In the genomic region with DNA sequence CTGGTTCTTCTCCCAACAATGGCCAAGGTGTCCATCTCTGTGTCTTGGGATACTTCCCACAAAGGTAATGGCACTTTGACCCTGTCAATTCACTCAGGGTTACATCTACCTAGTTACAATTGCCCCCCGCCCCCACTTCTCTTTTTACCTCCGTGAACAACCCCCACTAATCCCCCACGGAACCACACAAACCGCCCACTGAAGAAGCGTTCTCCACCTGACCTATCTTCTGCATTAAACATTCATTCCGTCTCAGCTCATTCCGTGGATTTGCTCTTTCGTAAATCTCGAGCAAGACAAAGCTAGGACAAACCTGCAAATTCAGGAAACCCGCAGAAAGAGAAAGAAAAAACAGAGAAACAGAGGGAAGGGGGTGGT, we compare ENCODE assay signal across 8 cellular contexts. TPM values are rescaled to one million over a fixed set of nuclear protein-coding genes. Genes with fewer than 3 reads are reported as not detected.
DNase-seq lines count a peak whose midpoint lies in the region; ATAC-seq and TF ChIP-seq lines count a peak whose summit lies in the region.

No MANE protein-coding gene starts in this region.

- H3K27ac ChIP-seq in AG04450 (ENCODE audit: low read depth, low read length) (peak overlapping the region; percentile 68), body of pancreas (peak overlapping the region; percentile 81 to 90 (median 85))

- no peak overlapping the region for H3K27ac Mint-ChIP-seq in T-helper 2 cell treated with Interferon-gamma antibody and Interleukin-4, amounts not matched to agents 5 μg/mL and 100 μg/mL, for 36 hours

- POLR2A ChIA-PET in AG04450 (lab: Yijun Ruan, JAX): interaction anchor here (0.5 to 2.1 kb wide), 6 partner anchors 9 to 331 kb away, joined by 3 to 10 read pairs (median 5); partner anchors contain the start of gene COL12A1

- H3K4me1 ChIP-seq in body of pancreas: peaks cover 68% of the 10 kb centered on the region
- H3K4me1 ChIP-seq in mononuclear cell (ENCODE audit: insufficient read depth, low read length): peaks cover 15% of the 10 kb centered on the region

- no peak overlapping the region for H3K4me3 Mint-ChIP-seq in T-helper 2 cell treated with Interferon-gamma antibody and Interleukin-4, amounts not matched to agents 5 μg/mL and 100 μg/mL, for 36 hours

- CTCF ChIA-PET in AG04450 (lab: Charles Lee): interaction anchor here (0.9 to 8.0 kb wide), 5 partner anchors 13 to 153 kb away, joined by 3 to 62 read pairs (median 3); no protein-coding TSS in a partner anchor

- H3K4me1 Mint-ChIP-seq in T-helper 2 cell treated with Interferon-gamma antibody and Interleukin-4, amounts not matched to agents 5 μg/mL and 100 μg/mL, for 36 hours (ENCODE audit: low read depth): peaks cover 41% of the 10 kb centered on the region

- H3K9me3 ChIP-seq in AG04450 (ENCODE audit: control insufficient read depth, insufficient read depth, low read length) (no peaks in the 10 kb centered on the region; the same call in 1 of the 2 replicates), body of pancreas (no peaks in the 10 kb centered on the region), mononuclear cell (ENCODE audit: low read depth, low read length) (no peaks in the 10 kb centered on the region)

- TF ChIP-seq CTCF in AG04450 (IDR thresholded peaks at IDR 0.05; ENCODE audit: low read depth, low read length) (no peak), body of pancreas (IDR thresholded peaks at IDR 0.05) (no peak)

- H3K27me3 ChIP-seq in AG04450 (ENCODE audit: control insufficient read depth, insufficient read depth, low read length): no peaks in the 10 kb centered on the region
- no peaks in the 10 kb centered on the region for H3K27me3 ChIP-seq in body of pancreas
- H3K27me3 ChIP-seq in mononuclear cell (ENCODE audit: insufficient read depth, low read length): no peaks in the 10 kb centered on the region

- no peak for TF ChIP-seq POLR2A in body of pancreas (IDR thresholded peaks at IDR 0.05)

- no peak for ATAC-seq in body of pancreas

- DNase-seq in AG04450 (ENCODE audit: low read depth, low spot score): no peak
- DNase-seq in HT-29 (ENCODE audit: low spot score): peak; percentile 26
- DNase-seq in body of pancreas: no peak
- no peak for DNase-seq in RKO (ENCODE audit: low spot score)
- DNase-seq in GM19238 (ENCODE audit: insufficient read length, low spot score): no peak
- no peak for DNase-seq in T-helper 2 cell treated with Interferon-gamma antibody and Interleukin-4, amounts not matched to agents 5 μg/mL and 100 μg/mL, for 36 hours (ENCODE audit: low spot score)
- DNase-seq in cerebellum (ENCODE audit: low spot score): no peak

- WGBS in body of pancreas, 2 donors: 0% methylated on average over 10 of the region's 10 CpGs

- no peaks in the 10 kb centered on the region for H3K27me3 Mint-ChIP-seq in T-helper 2 cell treated with Interferon-gamma antibody and Interleukin-4, amounts not matched to agents 5 μg/mL and 100 μg/mL, for 36 hours (ENCODE audit: low read depth)

- H3K9me3 Mint-ChIP-seq in T-helper 2 cell treated with Interferon-gamma antibody and Interleukin-4, amounts not matched to agents 5 μg/mL and 100 μg/mL, for 36 hours: no peaks in the 10 kb centered on the region

- peak overlapping the region; percentile 96 for H3K4me3 ChIP-seq in AG04450 (ENCODE audit: low read depth, low read length)
- peak overlapping the region; percentile 77 to 85 for H3K4me3 ChIP-seq in body of pancreas
- H3K4me3 ChIP-seq in mononuclear cell (ENCODE audit: low read length): peak overlapping the region; percentile 74

- intact Hi-C loops in body of pancreas (cut with DNase I): no loop called here

- H3K36me3 ChIP-seq in body of pancreas (replicated peaks in 1 of 2; ENCODE audit: insufficient read depth in 1 of 2, low read depth in 2 of 2): no peaks in the 10 kb centered on the region

- H3K36me3 Mint-ChIP-seq in T-helper 2 cell treated with Interferon-gamma antibody and Interleukin-4, amounts not matched to agents 5 μg/mL and 100 μg/mL, for 36 hours (ENCODE audit: low read depth): peaks cover 7% of the 10 kb centered on the region

RNA-seq across cellular contexts. Expression of gene TMEM30A, which starts 0.7 kb away (rescaled TPM):
- polyA plus RNA-seq in AG04450 (2011; rRNA removed): 65.6 and 75.0 TPM in 2 replicates
- 29.9 and 84.7 TPM in 2 replicates for polyA minus RNA-seq in AG04450 (2011; rRNA and poly(A)+ RNA removed)
- total RNA-seq in HT-29 (2014; rRNA removed; shearing (Covaris generic)): 32.3 and 33.6 TPM in 2 replicates
- 10 to 100 TPM; 20.8 to 60.7 TPM for total RNA-seq in body of pancreas
- total RNA-seq in mononuclear cell: 59.1 TPM
- total RNA-seq in cerebellum: 108 TPM

RNA-seq across cellular contexts. Expression of gene COX7A2, which starts 40.3 kb away (rescaled TPM):
- 235 and 263 TPM in 2 replicates for polyA plus RNA-seq in AG04450 (2011; rRNA removed)
- polyA minus RNA-seq in AG04450 (2011; rRNA and poly(A)+ RNA removed): 22.2 and 38.8 TPM in 2 replicates
- 122 and 123 TPM in 2 replicates for total RNA-seq in HT-29 (2014; rRNA removed; shearing (Covaris generic))
- total RNA-seq in body of pancreas (100 to 1,000 TPM in 1 of 2 donors, 10 to 100 TPM in 1; 50.1 to 139 TPM), mononuclear cell (85.2 TPM), cerebellum (102 TPM)
